Comparison of ENCODE assay signal across 17 cellular contexts in the genomic region with DNA sequence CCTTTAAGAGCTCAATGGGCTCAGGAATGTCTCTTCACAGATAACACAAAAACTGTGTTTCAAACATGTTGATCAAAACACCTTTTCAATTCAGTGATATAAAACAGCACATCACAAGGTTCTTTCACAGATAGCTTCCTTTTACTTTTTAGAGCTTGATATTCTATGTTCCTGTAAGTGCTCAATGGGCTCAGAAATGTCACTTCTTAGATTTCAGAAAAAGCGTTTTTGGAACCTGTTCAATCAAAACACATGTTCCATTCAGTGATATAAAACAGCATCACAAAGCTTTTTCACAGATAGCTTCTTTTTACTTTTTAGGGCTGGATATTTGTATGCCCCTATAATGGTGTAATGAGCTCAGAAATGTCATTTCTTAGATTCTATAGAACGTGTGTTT.
A peak's percentile ranks its signal among the peaks of the same experiment; 100 is the strongest.
DNase-seq lines count a peak whose midpoint lies in the region; ATAC-seq and TF ChIP-seq lines count a peak whose summit lies in the region.
"Had no signal": no experiment of that assay in that cellular context is flagged by ENCODE, and none has a peak within 500 bp of the region (broad histone marks: within the 10 kb centered on the region; RNA-seq: fewer than 3 reads in every experiment).

No MANE protein-coding gene starts in this region.

- H3K27me3 Mint-ChIP-seq in GM23338 (ENCODE audit: insufficient read depth, low read depth, poor library complexity) (peaks cover 3% of the 10 kb centered on the region), progenitor cell of endocrine pancreas (no peaks in the 10 kb centered on the region)
- no peaks in the 10 kb centered on the region for H3K27me3 Mint-ChIP-seq in activated naive CD8-positive, alpha-beta T cell treated with anti-CD3 and anti-CD28 coated beads for 36 hours
- H3K27me3 Mint-ChIP-seq: B cell had no signal

- peaks cover 5% of the 10 kb centered on the region for H3K4me1 Mint-ChIP-seq in GM23338
- H3K4me1 Mint-ChIP-seq in activated naive CD8-positive, alpha-beta T cell treated with anti-CD3 and anti-CD28 coated beads for 36 hours, result no peaks in the 10 kb centered on the region
- no peaks in the 10 kb centered on the region for H3K4me1 Mint-ChIP-seq in progenitor cell of endocrine pancreas (ENCODE audit: low read depth)
- H3K4me1 Mint-ChIP-seq: B cell had no signal

- peak in 1 of 2 experiments; percentile 16; a peak in 1 of 4 replicates for TF ChIP-seq EP300 in SK-N-SH (IDR thresholded peaks at IDR 0.05; ENCODE audit: borderline replicate concordance in 1 of 2, low read depth in 1 of 2, low read length in 1 of 2)

- H3K27ac ChIP-seq in GM23338 (ENCODE audit: low read depth) (no peak overlapping the region), SK-N-SH (ENCODE audit: low read depth in 2 of 2, low read length in 1 of 2) (peak overlapping the region in 1 of 2 experiments; percentile 69; a peak in 2 of 4 replicates)
- H3K27ac ChIP-seq: 22Rv1, BLaER1, C4-2B had no signal

- TF ChIP-seq RAD21 in SK-N-SH (IDR thresholded peaks at IDR 0.05; ENCODE audit: low read length), result no peak

- H3K9me3 Mint-ChIP-seq in GM23338, result 0 out of 3 replicates have a peak, but pooled peaks cover 4% of the 10 kb centered on the region
- H3K9me3 Mint-ChIP-seq in activated naive CD8-positive, alpha-beta T cell treated with anti-CD3 and anti-CD28 coated beads for 36 hours, result no peaks in the 10 kb centered on the region
- H3K9me3 Mint-ChIP-seq in progenitor cell of endocrine pancreas (ENCODE audit: low read depth), result no peaks in the 10 kb centered on the region
- H3K9me3 Mint-ChIP-seq: CD4-positive, CD25-positive, alpha-beta regulatory T cell; CD8-positive, alpha-beta T cell had no signal

- H3K27ac Mint-ChIP-seq in GM23338, result no peak overlapping the region
- H3K27ac Mint-ChIP-seq in activated naive CD8-positive, alpha-beta T cell treated with anti-CD3 and anti-CD28 coated beads for 36 hours, result no peak overlapping the region
- H3K27ac Mint-ChIP-seq in progenitor cell of endocrine pancreas, result no peak overlapping the region
- H3K27ac Mint-ChIP-seq: B cell; CD4-positive, CD25-positive, alpha-beta regulatory T cell; CD8-positive, alpha-beta T cell had no signal

- no peak overlapping the region for H3K9ac ChIP-seq in SK-N-SH
- H3K9ac ChIP-seq: BLaER1 had no signal

- H3F3A ChIP-seq in GM23338 (replicated peaks; ENCODE audit: low read depth) (no peaks in the 10 kb centered on the region), SK-N-SH (replicated peaks; ENCODE audit: insufficient read depth) (no peaks in the 10 kb centered on the region)

- H3K36me3 Mint-ChIP-seq in GM23338 (ENCODE audit: low read depth) (no peaks in the 10 kb centered on the region), progenitor cell of endocrine pancreas (ENCODE audit: insufficient read depth) (no peaks in the 10 kb centered on the region)
- no peaks in the 10 kb centered on the region for H3K36me3 Mint-ChIP-seq in activated naive CD8-positive, alpha-beta T cell treated with anti-CD3 and anti-CD28 coated beads for 36 hours
- H3K36me3 Mint-ChIP-seq: CD4-positive, CD25-positive, alpha-beta regulatory T cell; CD8-positive, alpha-beta T cell had no signal

- DNase-seq in GM23338 (ENCODE audit: low spot score) (no peak), SK-N-SH (no peak), fibroblast of the aortic adventitia (ENCODE audit: low read depth) (peak; percentile 10), GM13976 (ENCODE audit: low spot score) (no peak), progenitor cell of endocrine pancreas (ENCODE audit: low spot score, unreplicated experiment) (no peak)
- no peak for DNase-seq in activated naive CD8-positive, alpha-beta T cell treated with anti-CD3 and anti-CD28 coated beads for 36 hours
- DNase-seq: Caco-2; CD4-positive, CD25-positive, alpha-beta regulatory T cell; CD8-positive, alpha-beta T cell; DMS153; DND-41; GOT3 had no signal

- H2AFZ ChIP-seq in GM23338 (0 out of 2 replicates have a peak overlapping the region, but pooled peaks have one; percentile 11), SK-N-SH (ENCODE audit: low read depth) (peak overlapping the region; percentile 61; the same call in 1 of the 2 replicates)

- ATAC-seq in GM23338, result no peak
- ATAC-seq: CD8-positive, alpha-beta T cell had no signal

- in situ Hi-C loops in GM13976 (cut with MboI; ENCODE audit: low sequenced_read_pairs, unreplicated experiment), result no loop called here

- no peaks in the 10 kb centered on the region for H3K36me3 ChIP-seq in GM23338 (ENCODE audit: insufficient read depth)
- H3K36me3 ChIP-seq in SK-N-SH (replicated peaks in 1 of 2; ENCODE audit: control insufficient read depth in 1 of 2, insufficient read depth in 2 of 2, low read length in 1 of 2), result no peaks in the 10 kb centered on the region
- H3K36me3 ChIP-seq: BLaER1, HAP-1 had no signal

- H3K4me3 ChIP-seq in GM23338 (no peak overlapping the region), SK-N-SH (ENCODE audit: low read depth in 2 of 2, low read length in 1 of 2) (no peak overlapping the region), fibroblast of the aortic adventitia (ENCODE audit: low read depth, low read length) (no peak overlapping the region)
- H3K4me3 ChIP-seq: BLaER1, HAP-1 had no signal

- no peaks in the 10 kb centered on the region for H3K9me3 ChIP-seq in SK-N-SH
- H3K9me3 ChIP-seq: Caco-2, HAP-1 had no signal

- H3K27me3 ChIP-seq in GM23338 (ENCODE audit: insufficient read depth) (no peaks in the 10 kb centered on the region), SK-N-SH (ENCODE audit: insufficient read depth) (no peaks in the 10 kb centered on the region)
- H3K27me3 ChIP-seq: BLaER1 had no signal

- TF ChIP-seq CTCF in GM23338 (conservative IDR thresholded peaks at IDR 0.05; ENCODE audit: low read depth in 2 of 2) (no peak), SK-N-SH (IDR thresholded peaks at IDR 0.05) (no peak), fibroblast of the aortic adventitia (IDR thresholded peaks at IDR 0.05; ENCODE audit: insufficient read depth, low read length) (no peak), GM13976 (IDR thresholded peaks at IDR 0.05; ENCODE audit: borderline replicate concordance, control extremely low read depth, extremely low read depth, insufficient read depth, missing control alignments) (no peak), progenitor cell of endocrine pancreas (IDR thresholded peaks at IDR 0.05; ENCODE audit: unreplicated experiment) (no peak)

- POLR2A ChIA-PET in SK-N-SH (lab: Yijun Ruan, JAX), result no interaction called here

- H3K9me2 ChIP-seq in GM23338 (ENCODE audit: insufficient read depth), result no peaks in the 10 kb centered on the region
- no peaks in the 10 kb centered on the region for H3K9me2 ChIP-seq in SK-N-SH

- CTCF ChIA-PET in SK-N-SH (lab: Yijun Ruan, JAX), result interaction anchor here (1.2 kb wide), 2 partner anchors 9 to 11 kb away, joined by 3 to 6 read pairs; no protein-coding TSS in a partner anchor

- no peak overlapping the region for H3K4me3 Mint-ChIP-seq in GM23338
- no peak overlapping the region for H3K4me3 Mint-ChIP-seq in activated naive CD8-positive, alpha-beta T cell treated with anti-CD3 and anti-CD28 coated beads for 36 hours
- no peak overlapping the region for H3K4me3 Mint-ChIP-seq in progenitor cell of endocrine pancreas (ENCODE audit: low read depth)
- H3K4me3 Mint-ChIP-seq: B cell; CD4-positive, CD25-positive, alpha-beta regulatory T cell; CD8-positive, alpha-beta T cell had no signal

- H3K4me1 ChIP-seq in GM23338 (ENCODE audit: insufficient read depth) (no peaks in the 10 kb centered on the region), SK-N-SH (ENCODE audit: control insufficient read depth in 1 of 2, insufficient read depth in 2 of 2, low read depth in 1 of 2, low read length in 1 of 2) (peaks cover 0 to 10% of the 10 kb centered on the region in 2 experiments; a peak in 2 of 4 replicates)
- H3K4me1 ChIP-seq: BLaER1 had no signal

- H4K20me1 ChIP-seq in GM23338 (replicated peaks; ENCODE audit: insufficient read depth) (no peaks in the 10 kb centered on the region), SK-N-SH (ENCODE audit: insufficient read depth) (no peaks in the 10 kb centered on the region)
- H4K20me1 ChIP-seq: BLaER1 had no signal

- H3K4me2 ChIP-seq in GM23338 (no peak overlapping the region), SK-N-SH (no peak overlapping the region)
- H3K4me2 ChIP-seq: BLaER1 had no signal

- H3K79me2 ChIP-seq in GM23338 (replicated peaks; ENCODE audit: insufficient read depth) (no peaks in the 10 kb centered on the region), SK-N-SH (ENCODE audit: insufficient read depth) (no peaks in the 10 kb centered on the region)

- 35% methylated on average over 2 of the region's 2 CpGs for WGBS in SK-N-SH (ENCODE audit: low lambda C conversion rate)

TF ChIP-seq in GM23338, 12 proteins besides CTCF, POLR2A, EP300 and RAD21:
- no peak for TF ChIP-seq JUNB (IDR thresholded peaks at IDR 0.05; ENCODE audit: unreplicated experiment)
- no peak for TF ChIP-seq NANOG (IDR thresholded peaks at IDR 0.05; ENCODE audit: borderline replicate concordance)
- no peak for TF ChIP-seq POLR2AphosphoS5 (IDR thresholded peaks at IDR 0.05; ENCODE audit: low read depth)

TF ChIP-seq in SK-N-SH, 30 proteins besides CTCF, POLR2A, EP300 and RAD21:
- TF ChIP-seq SIN3A (IDR thresholded peaks at IDR 0.05; ENCODE audit: borderline replicate concordance, low read depth, low read length) (no peak), TCF12 (IDR thresholded peaks at IDR 0.05) (peak; percentile 34; the same call in 1 of the 2 replicates), RCOR1 (IDR thresholded peaks at IDR 0.05; ENCODE audit: low read length) (no peak)
TF ChIP-seq in SK-N-SH: peak in this region for 1.
